Comparison of ENCODE assay signal across 12 cellular contexts in genomic region chr4:95546866-95547707, GRCh38. TPM values are rescaled to one million over a fixed set of nuclear protein-coding genes. Genes with fewer than 3 reads are reported as not detected.
DNase-seq lines count a peak whose midpoint lies in the region; ATAC-seq and TF ChIP-seq lines count a peak whose summit lies in the region.
"Had no signal": no experiment of that assay in that cellular context is flagged by ENCODE, and none has a peak within 500 bp of the region (broad histone marks: within the 10 kb centered on the region; RNA-seq: fewer than 3 reads in every experiment).

No MANE protein-coding gene starts in this region.

- H3K27ac ChIP-seq in coronary artery = peak overlapping the region; percentile 95 to 96
- no peak overlapping the region for H3K27ac ChIP-seq in mesenchymal stem cell (ENCODE audit: low read length, poor library complexity, severe bottlenecking)
- H3K27ac ChIP-seq in temporal lobe (ENCODE audit: low read depth, low read length) = peak overlapping the region; percentile 82
- H3K27ac ChIP-seq: 22Rv1 had no signal

- H2BK5ac ChIP-seq in mesenchymal stem cell (ENCODE audit: low read depth, low read length, poor library complexity, severe bottlenecking) = no peak overlapping the region

- peak overlapping the region; percentile 61 for H4K91ac ChIP-seq in mesenchymal stem cell (ENCODE audit: low read length)

- H3K9ac ChIP-seq in mesenchymal stem cell (ENCODE audit: low read length) = no peak overlapping the region

- ATAC-seq in GM18909 (IDR thresholded peaks at IDR 0.05; ENCODE audit: poor library complexity, unreplicated experiment) (no peak), HG03457 (IDR thresholded peaks at IDR 0.05; ENCODE audit: unreplicated experiment) (no peak)

- H2BK12ac ChIP-seq in mesenchymal stem cell (ENCODE audit: low read length in 2 of 2) = peak overlapping the region; percentile 39 to 76

- peaks cover 8 to 74% of the 10 kb centered on the region in 2 experiments for H3K27me3 ChIP-seq in mesenchymal stem cell (ENCODE audit: control insufficient read depth in 1 of 2, insufficient read depth in 1 of 2, low read length in 2 of 2)

- WGBS in mesenchymal stem cell = under 1% methylated on average over 18 of the region's 22 CpGs

- H3K4me1 ChIP-seq in mesenchymal stem cell (ENCODE audit: control insufficient read depth, insufficient read depth, low read depth, low read length) = peaks cover 16% of the 10 kb centered on the region

- H3K9me3 ChIP-seq in mesenchymal stem cell (ENCODE audit: control insufficient read depth, low read length) = no peaks in the 10 kb centered on the region
- H3K9me3 ChIP-seq: MG63 had no signal

- H3K4me3 ChIP-seq in coronary artery = peak overlapping the region; percentile 80
- H3K4me3 ChIP-seq in mesenchymal stem cell (ENCODE audit: insufficient read depth in 1 of 2, low read depth in 1 of 2, low read length in 2 of 2) = peak overlapping the region; percentile 52 to 73
- H3K4me3 ChIP-seq: GM12878, MG63 had no signal

- peak overlapping the region; percentile 52 for H2BK15ac ChIP-seq in mesenchymal stem cell (ENCODE audit: low read depth, poor library complexity, severe bottlenecking)

- H2AFZ ChIP-seq in mesenchymal stem cell (ENCODE audit: low read depth, low read length) = no peak overlapping the region

- peak overlapping the region; percentile 100 for H3K4me2 ChIP-seq in mesenchymal stem cell (ENCODE audit: low read length, poor library complexity, severe bottlenecking)

- no peaks in the 10 kb centered on the region for H3K36me3 ChIP-seq in mesenchymal stem cell (ENCODE audit: control insufficient read depth in 1 of 2, insufficient read depth in 2 of 2, low read depth in 1 of 2, low read length in 2 of 2)
- H3K36me3 ChIP-seq: MG63 had no signal

- H3K4ac ChIP-seq in mesenchymal stem cell (ENCODE audit: low read depth in 1 of 2, low read length in 2 of 2) = peak overlapping the region; percentile 75 to 87

- H3K18ac ChIP-seq in mesenchymal stem cell (ENCODE audit: low read depth in 1 of 2, low read length in 2 of 2) = peak overlapping the region; percentile 81 to 89

- no peak for TF ChIP-seq CTCF in coronary artery (IDR thresholded peaks at IDR 0.05)

- H3K23ac ChIP-seq in mesenchymal stem cell (ENCODE audit: low read length in 2 of 2) = peak overlapping the region in 1 of 2 experiments; percentile 35

- H3K79me1 ChIP-seq in mesenchymal stem cell (replicated peaks; ENCODE audit: low read length, poor library complexity, severe bottlenecking) = no peaks in the 10 kb centered on the region

- peak overlapping the region; percentile 22 to 97 for H3K14ac ChIP-seq in mesenchymal stem cell (ENCODE audit: low read length in 2 of 2)

- peak overlapping the region; percentile 71 for H2BK120ac ChIP-seq in mesenchymal stem cell (ENCODE audit: low read depth, low read length)

- peak overlapping the region; percentile 54 for H4K8ac ChIP-seq in mesenchymal stem cell (ENCODE audit: low read length)

- no peak overlapping the region for H2AK5ac ChIP-seq in mesenchymal stem cell (ENCODE audit: low read length, severe bottlenecking)

- DNase-seq in DMS 273 (lab: John Stamatoyannopoulos, UW; ENCODE audit: unreplicated experiment) (peak; percentile 33), DMS 273 treated with DMSO at 0.1 percent for 48 hours (lab: John Stamatoyannopoulos, UW) (no peak), coronary artery (ENCODE audit: low spot score) (no peak), mesenchymal stem cell (no peak)
- DNase-seq in effector CD4-positive, alpha-beta T cell = no peak
- DNase-seq: activated naive CD4-positive, alpha-beta T cell treated with anti-CD3 and anti-CD28 coated beads, Interleukin-2, amount 10 ng/mL, durations not matched to agents 7 days and 5 days; MG63 had no signal

RNA-seq across cellular contexts. Expression of gene UNC5C, which starts 1.7 kb away (rescaled TPM):
- 14.9 TPM for polyA plus RNA-seq in mesenchymal stem cell (2013, experiment 1 of 2)
- 14.1 TPM for polyA plus RNA-seq in mesenchymal stem cell (2013, experiment 2 of 2)
- 14.0 TPM for total RNA-seq in temporal lobe
